Comparison of ENCODE assay signal across 8 cellular contexts in genomic region chr5:143350790-143351603, GRCh38. TPM values are rescaled to one million over a fixed set of nuclear protein-coding genes. Genes with fewer than 3 reads are reported as not detected.
DNase-seq lines count a peak whose midpoint lies in the region; ATAC-seq lines count a peak whose summit lies in the region.

No MANE protein-coding gene starts in this region.

- ATAC-seq in GM21390 (IDR thresholded peaks at IDR 0.05; ENCODE audit: unreplicated experiment): peak; percentile 41
- ATAC-seq in GM18867 (IDR thresholded peaks at IDR 0.05; ENCODE audit: unreplicated experiment): no peak
- no peak for ATAC-seq in HG03097 (IDR thresholded peaks at IDR 0.05; ENCODE audit: low FRiP score, unreplicated experiment)
- no peak for ATAC-seq in HG03095 (IDR thresholded peaks at IDR 0.05; ENCODE audit: unreplicated experiment)
- ATAC-seq in HG02970 (IDR thresholded peaks at IDR 0.05; ENCODE audit: low FRiP score, unreplicated experiment): no peak

- DNase-seq in AG08396 (ENCODE audit: low spot score) (peak; percentile 36), RPMI7951 (ENCODE audit: low read depth) (peak; percentile 83), hepatic stellate cell (ENCODE audit: low spot score) (peak; percentile 32)

RNA-seq across cellular contexts. Expression of gene NR3C1, which starts 52.5 kb away (rescaled TPM):
- total RNA-seq in RPMI7951 (2014; rRNA removed; shearing (Covaris generic)): 40.6 and 53.0 TPM in 2 replicates

Comparison
In these comparisons a context has a peak if more than half of its experiments do, and no peak if none do; other contexts are left out.
1. DNase-seq: peak in every context shown above with its lines; median percentile 83 in RPMI7951; 36 in AG08396; 32 in hepatic stellate cell.